Comparison of ENCODE assay signal across 1 cellular context in genomic region chr6:139648430-139649000, GRCh38.
TF ChIP-seq lines count a peak whose summit lies in the region.

No MANE protein-coding gene starts in this region.

TF ChIP-seq in K562, 482 proteins besides CTCF, POLR2A, EP300 and RAD21 (continued from another document and continues in another):
- TF ChIP-seq, protein P1, sequence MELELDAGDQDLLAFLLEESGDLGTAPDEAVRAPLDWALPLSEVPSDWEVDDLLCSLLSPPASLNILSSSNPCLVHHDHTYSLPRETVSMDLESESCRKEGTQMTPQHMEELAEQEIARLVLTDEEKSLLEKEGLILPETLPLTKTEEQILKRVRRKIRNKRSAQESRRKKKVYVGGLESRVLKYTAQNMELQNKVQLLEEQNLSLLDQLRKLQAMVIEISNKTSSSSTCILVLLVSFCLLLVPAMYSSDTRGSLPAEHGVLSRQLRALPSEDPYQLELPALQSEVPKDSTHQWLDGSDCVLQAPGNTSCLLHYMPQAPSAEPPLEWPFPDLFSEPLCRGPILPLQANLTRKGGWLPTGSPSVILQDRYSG (tag; conservative IDR thresholded peaks at IDR 0.05; ENCODE audit: low read depth), result peak; percentile 79; the same call in 1 of the 2 replicates
- peak; percentile 89; the same call in 1 of the 2 replicates for TF ChIP-seq POLR2AphosphoS5 (IDR thresholded peaks at IDR 0.05; ENCODE audit: control insufficient read depth, insufficient read depth, low read depth, low read length)
- TF ChIP-seq DPF2 (IDR thresholded peaks at IDR 0.05), result peak; percentile 97
- no peak for TF ChIP-seq BCLAF1 (IDR thresholded peaks at IDR 0.05; ENCODE audit: borderline replicate concordance in 1 of 2, control insufficient read depth in 1 of 2, low read depth in 2 of 2, low read length in 1 of 2)
- no peak for TF ChIP-seq ZNF133 (CRISPR knock-in tag; IDR thresholded peaks at IDR 0.05)
- peak; percentile 81 for TF ChIP-seq HMBOX1 (IDR thresholded peaks at IDR 0.05)
- TF ChIP-seq BRF2 (IDR thresholded peaks at IDR 0.05; ENCODE audit: borderline replicate concordance, insufficient read depth, insufficient read length), result no peak
- TF ChIP-seq CBX1 (IDR thresholded peaks at IDR 0.05; ENCODE audit: low read depth), result 0 out of 2 replicates have a peak, but pooled peaks have one; percentile 55
- no peak for TF ChIP-seq PHF8 (IDR thresholded peaks at IDR 0.05; ENCODE audit: borderline replicate concordance, low read length)
- TF ChIP-seq L3MBTL2 (IDR thresholded peaks at IDR 0.05), result peak; percentile 95
- TF ChIP-seq DNMT1 (IDR thresholded peaks at IDR 0.05), result no peak
- TF ChIP-seq SMARCB1 (IDR thresholded peaks at IDR 0.05; ENCODE audit: insufficient read length, low read depth), result peak; percentile 80
- TF ChIP-seq, protein P2, sequence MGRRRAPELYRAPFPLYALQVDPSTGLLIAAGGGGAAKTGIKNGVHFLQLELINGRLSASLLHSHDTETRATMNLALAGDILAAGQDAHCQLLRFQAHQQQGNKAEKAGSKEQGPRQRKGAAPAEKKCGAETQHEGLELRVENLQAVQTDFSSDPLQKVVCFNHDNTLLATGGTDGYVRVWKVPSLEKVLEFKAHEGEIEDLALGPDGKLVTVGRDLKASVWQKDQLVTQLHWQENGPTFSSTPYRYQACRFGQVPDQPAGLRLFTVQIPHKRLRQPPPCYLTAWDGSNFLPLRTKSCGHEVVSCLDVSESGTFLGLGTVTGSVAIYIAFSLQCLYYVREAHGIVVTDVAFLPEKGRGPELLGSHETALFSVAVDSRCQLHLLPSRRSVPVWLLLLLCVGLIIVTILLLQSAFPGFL (CRISPR knock-in tag; IDR thresholded peaks at IDR 0.05), result no peak
- TF ChIP-seq ZBTB12 (CRISPR knock-in tag; IDR thresholded peaks at IDR 0.05), result no peak
- TF ChIP-seq TCF7L2 (IDR thresholded peaks at IDR 0.05; ENCODE audit: low read depth, low read length), result no peak
- TF ChIP-seq PHF20 (IDR thresholded peaks at IDR 0.05; ENCODE audit: partially characterized antibody), result no peak
- TF ChIP-seq SIN3A (IDR thresholded peaks at IDR 0.05; ENCODE audit: borderline replicate concordance in 2 of 2, control insufficient read depth in 1 of 2, low read depth in 2 of 2, low read length in 2 of 2), result no peak
- no peak for TF ChIP-seq ZNF77 (CRISPR knock-in tag; IDR thresholded peaks at IDR 0.05)
- TF ChIP-seq ASH1L (IDR thresholded peaks at IDR 0.05; ENCODE audit: borderline replicate concordance, low read depth, partially characterized antibody), result no peak
- TF ChIP-seq ZNF395 (CRISPR knock-in tag; IDR thresholded peaks at IDR 0.05), result peak; percentile 91
- TF ChIP-seq LCOR (CRISPR knock-in tag; IDR thresholded peaks at IDR 0.05), result peak; percentile 93
- no peak for TF ChIP-seq POLR2B (IDR thresholded peaks at IDR 0.05; ENCODE audit: low read depth, partially characterized antibody)
- TF ChIP-seq ZBTB34 (CRISPR knock-in tag; IDR thresholded peaks at IDR 0.05), result no peak
- TF ChIP-seq MAZ (CRISPR knock-in tag; conservative IDR thresholded peaks at IDR 0.05 in 1 of 2, IDR thresholded peaks at IDR 0.05 in 1 of 2), result peak; percentile 28 to 65; a peak in 2 of 4 replicates
- peak; percentile 81; the same call in 1 of the 2 replicates for TF ChIP-seq CEBPG (CRISPR knock-in tag; IDR thresholded peaks at IDR 0.05)
- no peak for TF ChIP-seq CEBPG (tag; conservative IDR thresholded peaks at IDR 0.05 in 1 of 2, IDR thresholded peaks at IDR 0.05 in 1 of 2)
- no peak for TF ChIP-seq SRSF9 (IDR thresholded peaks at IDR 0.05; ENCODE audit: borderline replicate concordance, low read depth, low read length)
- TF ChIP-seq, protein P3, sequence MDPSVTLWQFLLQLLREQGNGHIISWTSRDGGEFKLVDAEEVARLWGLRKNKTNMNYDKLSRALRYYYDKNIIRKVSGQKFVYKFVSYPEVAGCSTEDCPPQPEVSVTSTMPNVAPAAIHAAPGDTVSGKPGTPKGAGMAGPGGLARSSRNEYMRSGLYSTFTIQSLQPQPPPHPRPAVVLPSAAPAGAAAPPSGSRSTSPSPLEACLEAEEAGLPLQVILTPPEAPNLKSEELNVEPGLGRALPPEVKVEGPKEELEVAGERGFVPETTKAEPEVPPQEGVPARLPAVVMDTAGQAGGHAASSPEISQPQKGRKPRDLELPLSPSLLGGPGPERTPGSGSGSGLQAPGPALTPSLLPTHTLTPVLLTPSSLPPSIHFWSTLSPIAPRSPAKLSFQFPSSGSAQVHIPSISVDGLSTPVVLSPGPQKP (CRISPR knock-in tag; IDR thresholded peaks at IDR 0.05), result no peak
- no peak for TF ChIP-seq PRMT5 (CRISPR knock-in tag; IDR thresholded peaks at IDR 0.05)
- peak; percentile 70 for TF ChIP-seq JUND (IDR thresholded peaks at IDR 0.05; ENCODE audit: borderline replicate concordance, low read depth, low read length)
- TF ChIP-seq JUND (tag; IDR thresholded peaks at IDR 0.05; ENCODE audit: borderline replicate concordance, low read depth, low read length), result peak; percentile 88; the same call in 2 of the 3 replicates
- no peak for TF ChIP-seq RERE (CRISPR knock-in tag; IDR thresholded peaks at IDR 0.05; ENCODE audit: borderline replicate concordance)
- TF ChIP-seq RCOR1 (IDR thresholded peaks at IDR 0.05; ENCODE audit: borderline replicate concordance in 1 of 2, low read depth in 2 of 2, low read length in 2 of 2), result peak; percentile 78 to 93; a peak in 3 of 4 replicates
- no peak for TF ChIP-seq SNAPC5 (CRISPR knock-in tag; IDR thresholded peaks at IDR 0.05)
- TF ChIP-seq DACH1 (IDR thresholded peaks at IDR 0.05; ENCODE audit: partially characterized antibody), result peak; percentile 41
- TF ChIP-seq RFX1 (IDR thresholded peaks at IDR 0.05), result no peak
- TF ChIP-seq ZNF511 (CRISPR knock-in tag; IDR thresholded peaks at IDR 0.05), result no peak
- TF ChIP-seq NFE2 (IDR thresholded peaks at IDR 0.05; ENCODE audit: low read depth), result peak; percentile 58; the same call in 1 of the 2 replicates
- no peak for TF ChIP-seq PRPF4 (IDR thresholded peaks at IDR 0.05; ENCODE audit: insufficient read depth, low read depth, low read length, poor library complexity, severe bottlenecking)
- TF ChIP-seq SAFB2 (IDR thresholded peaks at IDR 0.05; ENCODE audit: borderline replicate concordance, low read depth, low read length, severe bottlenecking), result no peak
- no peak for TF ChIP-seq PTRF (tag; IDR thresholded peaks at IDR 0.05)
- TF ChIP-seq NCOA2 (IDR thresholded peaks at IDR 0.05; ENCODE audit: partially characterized antibody in 2 of 2), result peak; percentile 60 to 70
- TF ChIP-seq GTF2E2 (tag; IDR thresholded peaks at IDR 0.05), result peak; percentile 74; the same call in 1 of the 2 replicates
